Comparison of ENCODE assay signal across 13 cellular contexts in genomic region chr17:49717371-49717841, GRCh38. TPM values are rescaled to one million over a fixed set of nuclear protein-coding genes. Genes with fewer than 3 reads are reported as not detected.
DNase-seq lines count a peak whose midpoint lies in the region; ATAC-seq and TF ChIP-seq lines count a peak whose summit lies in the region.
"Had no signal": no experiment of that assay in that cellular context is flagged by ENCODE, and none has a peak within 500 bp of the region (broad histone marks: within the 10 kb centered on the region; RNA-seq: fewer than 3 reads in every experiment).

No MANE protein-coding gene starts in this region.

- peak overlapping the region; percentile 5 to 60 (median 30) for H3K27ac ChIP-seq in gastrocnemius medialis
- H3K27ac ChIP-seq: esophagus squamous epithelium had no signal

- peaks cover 3% of the 10 kb centered on the region for H3K36me3 Mint-ChIP-seq in chondrocyte (ENCODE audit: low read depth)

- H3K4me1 ChIP-seq in gastrocnemius medialis = peaks cover 6 to 8% of the 10 kb centered on the region in 2 donors

- H3K27ac Mint-ChIP-seq in chondrocyte (ENCODE audit: unreplicated experiment) = peak overlapping the region; percentile 45
- H3K27ac Mint-ChIP-seq: stimulated activated memory B cell treated with anti-CD40 and anti-IgM and Interleukin-4, amounts not matched to agents 10 μg/mL and 1 μg/mL and 100 μg/mL, for 72 hours had no signal

- no peaks in the 10 kb centered on the region for H3K27me3 ChIP-seq in gastrocnemius medialis
- H3K27me3 ChIP-seq: esophagus squamous epithelium had no signal

- TF ChIP-seq CTCF in chondrocyte (IDR thresholded peaks at IDR 0.05) = no peak
- no peak for TF ChIP-seq CTCF in gastrocnemius medialis (IDR thresholded peaks at IDR 0.05 in 4 of 5, conservative IDR thresholded peaks at IDR 0.05 in 1 of 5)

- peaks cover 8% of the 10 kb centered on the region for H3K4me1 Mint-ChIP-seq in chondrocyte (ENCODE audit: low read depth)

- H3K36me3 ChIP-seq in gastrocnemius medialis = peaks cover 0 to 5% of the 10 kb centered on the region in 2 donors

- H3K9me3 Mint-ChIP-seq in chondrocyte (ENCODE audit: low read depth) = no peaks in the 10 kb centered on the region
- H3K9me3 Mint-ChIP-seq: activated B cell treated with CpG ODN at 0.5 μM for 24 hours; stimulated activated memory B cell treated with anti-CD40 and anti-IgM and Interleukin-4, amounts not matched to agents 10 μg/mL and 1 μg/mL and 100 μg/mL, for 72 hours had no signal

- H3K4me3 Mint-ChIP-seq in chondrocyte (ENCODE audit: unreplicated experiment) = no peak overlapping the region
- H3K4me3 Mint-ChIP-seq: activated B cell treated with CpG ODN at 0.5 μM for 24 hours; stimulated activated memory B cell treated with anti-CD40 and anti-IgM and Interleukin-4, amounts not matched to agents 10 μg/mL and 1 μg/mL and 100 μg/mL, for 72 hours had no signal

- no peaks in the 10 kb centered on the region for H3K27me3 Mint-ChIP-seq in chondrocyte (ENCODE audit: low read depth)
- H3K27me3 Mint-ChIP-seq: activated B cell treated with CpG ODN at 0.5 μM for 24 hours; stimulated activated memory B cell treated with anti-CD40 and anti-IgM and Interleukin-4, amounts not matched to agents 10 μg/mL and 1 μg/mL and 100 μg/mL, for 72 hours had no signal

- H3K4me3 ChIP-seq in gastrocnemius medialis = no peak overlapping the region
- H3K4me3 ChIP-seq: esophagus squamous epithelium had no signal

- H3K9me3 ChIP-seq in gastrocnemius medialis = no peaks in the 10 kb centered on the region
- H3K9me3 ChIP-seq: esophagus squamous epithelium had no signal

- ATAC-seq in HG02610 (IDR thresholded peaks at IDR 0.05; ENCODE audit: unreplicated experiment) (peak; percentile 39), gastrocnemius medialis (peak; percentile 69 to 72), HG02642 (IDR thresholded peaks at IDR 0.05; ENCODE audit: poor library complexity, unreplicated experiment) (no peak), HG03097 (IDR thresholded peaks at IDR 0.05; ENCODE audit: low FRiP score, unreplicated experiment) (no peak)
- ATAC-seq: stimulated activated memory B cell treated with anti-CD40 and anti-IgM and Interleukin-4, amounts not matched to agents 10 μg/mL and 1 μg/mL and 100 μg/mL, for 72 hours had no signal

- intact Hi-C loops in gastrocnemius medialis (cut with DNase I; ENCODE audit: low total_unique reads) = no loop called here

- peak; percentile 51 to 62 for DNase-seq in activated CD4-positive, alpha-beta T cell treated with anti-CD3 and anti-CD28 coated beads, Interleukin-2, amount 50 U/mL, for 48 hours
- DNase-seq in chondrocyte (ENCODE audit: low spot score) = no peak
- DNase-seq in gastrocnemius medialis = peak in 1 of 2 donors; percentile 39
- DNase-seq in UCSD-AML1 (lab: John Stamatoyannopoulos, UW; ENCODE audit: unreplicated experiment) = no peak
- no peak for DNase-seq in NCI-H2029 (lab: John Stamatoyannopoulos, UW)
- DNase-seq: activated B cell treated with CpG ODN at 0.5 μM for 24 hours, esophagus squamous epithelium, NCI-H2227 treated with DMSO at 0.1 percent for 48 hours, SHP77 had no signal

- no peak for TF ChIP-seq POLR2A in gastrocnemius medialis (IDR thresholded peaks at IDR 0.05)

- in situ Hi-C loops in gastrocnemius medialis (cut with MboI; ENCODE audit: low sequenced_read_pairs in 4 of 4) = loop anchor here in 1 of 4 donors (25.0 kb wide), 1 partner anchor 305 kb away; the partner anchor contains the start of gene PHB1

RNA-seq across cellular contexts. Expression of gene SLC35B1, which starts 9.6 kb away (rescaled TPM):
- total RNA-seq in chondrocyte (45.2 to 62.8 TPM (median 45.3 TPM) in 3 replicates), gastrocnemius medialis (10 to 100 TPM; 62.7 to 99.0 (median 84.5) TPM)

RNA-seq across cellular contexts. Expression of gene SPOP, which starts 39.5 kb away (rescaled TPM):
- total RNA-seq in chondrocyte = 62.9 to 69.6 TPM (median 63.8 TPM) in 3 replicates
- total RNA-seq in gastrocnemius medialis = 10 to 100 TPM; 27.5 to 57.5 (median 53.5) TPM

RNA-seq across cellular contexts. Expression of gene FAM117A, which starts 46.5 kb away (rescaled TPM):
- total RNA-seq in chondrocyte (3.1 to 3.4 TPM (median 3.3 TPM) in 3 replicates), gastrocnemius medialis (1 to 10 TPM; 2.6 to 4.9 (median 3.3) TPM)

Comparison
In these comparisons a context has a peak if more than half of its experiments do, and no peak if none do; other contexts are left out.
1. ATAC-seq: peak in HG02610 (single experiment) and gastrocnemius medialis (2 of 2); none in HG02642 (single experiment) and HG03097 (single experiment).
2. DNase-seq: peak in activated CD4-positive, alpha-beta T cell treated with anti-CD3 and anti-CD28 coated beads, Interleukin-2, amount 50 U/mL, for 48 hours (2 of 2); none in chondrocyte (single experiment), UCSD-AML1 (single experiment) and NCI-H2029 (single experiment).